ENCODE assay signal across 8 cellular contexts in genomic region chr22:46296257-46297150, GRCh38. TPM values are rescaled to one million over a fixed set of nuclear protein-coding genes. Genes with fewer than 3 reads are reported as not detected.
DNase-seq lines count a peak whose midpoint lies in the region; ATAC-seq, FAIRE-seq and TF ChIP-seq lines count a peak whose summit lies in the region.

TSS of gene GTSE1 (plus strand) at chr22:46296870. CDS start at chr22:46297401, 531 bp downstream.

- H3K27ac ChIP-seq in smooth muscle cell (ENCODE audit: low read depth) = peak within 1 kb of the TSS; percentile 34

- H3K4me3 ChIP-seq in AG04449 (ENCODE audit: low read depth, low read length) (peak within 1 kb of the TSS; percentile 71), WI38 (ENCODE audit: low read depth, low read length) (peak within 1 kb of the TSS; percentile 79), bronchial epithelial cell (ENCODE audit: low read depth, low read length) (peak within 1 kb of the TSS; percentile 61), smooth muscle cell (peak within 1 kb of the TSS; percentile 73)

- peak within 1 kb of the TSS; percentile 87 for H2AFZ ChIP-seq in smooth muscle cell (ENCODE audit: low read depth)

- no peak for FAIRE-seq in bronchial epithelial cell (lab: Jason Lieb, UNC)

- ATAC-seq in GM18873 (IDR thresholded peaks at IDR 0.05; ENCODE audit: low FRiP score, unreplicated experiment) = peak; percentile 84
- peak; percentile 86 for ATAC-seq in HG03139 (IDR thresholded peaks at IDR 0.05; ENCODE audit: unreplicated experiment)

- POLR2A ChIA-PET in AG04449 (lab: Yijun Ruan, JAX) = interaction anchor here (0.7 to 1.3 kb wide), 2 partner anchors 10 to 29 kb away, joined by 3 to 6 read pairs; partner anchors contain the start of gene TTC38

- peak within 1 kb of the TSS; percentile 58 for H3K9ac ChIP-seq in smooth muscle cell (ENCODE audit: low read depth)

- no peaks in the 10 kb centered on the region for H3K27me3 ChIP-seq in bronchial epithelial cell (ENCODE audit: control insufficient read depth, insufficient read depth, low read length)
- H3K27me3 ChIP-seq in smooth muscle cell (ENCODE audit: low read depth) = no peaks in the 10 kb centered on the region

- CTCF ChIA-PET in AG04449 (lab: Yijun Ruan, JAX) = interaction anchor here (1.0 to 3.2 kb wide), 3 partner anchors 175 to 302 kb away, joined by 3 to 17 read pairs (median 13); no protein-coding TSS in a partner anchor

- TF ChIP-seq CTCF in AG04449 (IDR thresholded peaks at IDR 0.05; ENCODE audit: insufficient read depth, low read length, missing control alignments) = peak; percentile 25
- no peak for TF ChIP-seq CTCF in WI38 (IDR thresholded peaks at IDR 0.05; ENCODE audit: low read depth, low read length)
- peak; percentile 29 for TF ChIP-seq CTCF in bronchial epithelial cell (IDR thresholded peaks at IDR 0.05; ENCODE audit: insufficient read depth, low read length, severe bottlenecking)
- no peak for TF ChIP-seq CTCF in smooth muscle cell (IDR thresholded peaks at IDR 0.05; ENCODE audit: borderline replicate concordance, insufficient read depth, poor library complexity, severe bottlenecking)

- no peaks in the 10 kb centered on the region for H3F3A ChIP-seq in smooth muscle cell (ENCODE audit: low read depth)

- H3K79me2 ChIP-seq in smooth muscle cell (ENCODE audit: low read depth) = peaks cover 39% of the 10 kb centered on the region

- no peaks in the 10 kb centered on the region for H3K36me3 ChIP-seq in bronchial epithelial cell (ENCODE audit: control insufficient read depth, insufficient read depth, low read length)
- no peaks in the 10 kb centered on the region for H3K36me3 ChIP-seq in smooth muscle cell (ENCODE audit: low read depth)

- DNase-seq in AG04449 (ENCODE audit: low read depth, low spot score) = peak; percentile 76
- peak; percentile 95 for DNase-seq in NCI-H2227 (lab: John Stamatoyannopoulos, UW; ENCODE audit: unreplicated experiment)
- peak; percentile 92 for DNase-seq in bronchial epithelial cell (ENCODE audit: low read depth)
- peak; percentile 100 for DNase-seq in iPS-NIHi11 (ENCODE audit: low spot score)
- DNase-seq in smooth muscle cell (lab: John Stamatoyannopoulos, UW; ENCODE audit: unreplicated experiment) = peak; percentile 81

- H4K20me1 ChIP-seq in smooth muscle cell (ENCODE audit: low read depth) = no peaks in the 10 kb centered on the region

- H3K9me3 ChIP-seq in smooth muscle cell (replicated peaks; ENCODE audit: low read depth) = no peaks in the 10 kb centered on the region

- WGBS in smooth muscle cell (ENCODE audit: low lambda C conversion rate) = under 1% methylated on average over 76 of the region's 76 CpGs

- peaks cover 4% of the 10 kb centered on the region for H3K4me1 ChIP-seq in smooth muscle cell (ENCODE audit: low read depth)

- peak within 1 kb of the TSS; percentile 96 for H3K4me2 ChIP-seq in smooth muscle cell

RNA-seq across cellular contexts. Expression of gene GTSE1, which starts in this region (rescaled TPM):
- 0.13 and 0.26 TPM in 2 replicates for total RNA-seq in bronchial epithelial cell
- 2.7 and 3.6 TPM in 2 replicates for total RNA-seq in smooth muscle cell
- 6.8 and 9.3 TPM in 2 replicates for polyA plus RNA-seq in smooth muscle cell

Comparison
In these comparisons a context has a peak if more than half of its experiments do, and no peak if none do; other contexts are left out.
1. Peak in every context shown above with its lines: DNase-seq, ATAC-seq, H3K4me3 ChIP-seq and H3K27ac ChIP-seq.
2. Peak in DNase-seq and H3K4me3 ChIP-seq in bronchial epithelial cell; RNA of the gene not detected or under 1 TPM.
3. CTCF ChIP-seq: peak in AG04449 (single experiment) and bronchial epithelial cell (single experiment); none in WI38 (single experiment) and smooth muscle cell (single experiment).